In genomic region chr3:142586803-142587406, GRCh38 we compare ENCODE assay signal across 8 cellular contexts. TPM values are rescaled to one million over a fixed set of nuclear protein-coding genes. Genes with fewer than 3 reads are reported as not detected.
DNase-seq lines count a peak whose midpoint lies in the region; ATAC-seq and TF ChIP-seq lines count a peak whose summit lies in the region.

No MANE protein-coding gene starts in this region.

- H3K9me3 Mint-ChIP-seq in activated CD4-positive, alpha-beta memory T cell treated with anti-CD3 and anti-CD28 coated beads for 36 hours = no peaks in the 10 kb centered on the region

- H3K4me1 ChIP-seq in KMS-11 (ENCODE audit: low read depth, poor library complexity, severe bottlenecking) (no peaks in the 10 kb centered on the region), lung (ENCODE audit: control insufficient read depth in 2 of 2, insufficient read depth in 2 of 2, low read length in 2 of 2) (no peaks in the 10 kb centered on the region)

- H3K4me3 Mint-ChIP-seq in activated CD4-positive, alpha-beta memory T cell treated with anti-CD3 and anti-CD28 coated beads for 36 hours = no peak overlapping the region

- H3K4me2 ChIP-seq in KMS-11 = no peak overlapping the region

- no peaks in the 10 kb centered on the region for H4K20me1 ChIP-seq in KMS-11 (ENCODE audit: insufficient read depth)

- H3K4me3 ChIP-seq in KMS-11 (IDR thresholded peaks at IDR 0.05; ENCODE audit: insufficient read depth, low read depth, low read length) = no peak overlapping the region
- no peak overlapping the region for H3K4me3 ChIP-seq in lung

- H2AFZ ChIP-seq in KMS-11 (ENCODE audit: low read depth) = no peak overlapping the region

- H3K9me3 ChIP-seq in lung (ENCODE audit: control insufficient read depth in 2 of 2, insufficient read depth in 1 of 2, low read length in 1 of 2) = no peaks in the 10 kb centered on the region

- CTCF ChIA-PET in activated CD4-positive, alpha-beta memory T cell treated with anti-CD3 and anti-CD28 coated beads for 36 hours (lab: Charles Lee) = interaction anchor here (0.6 to 1.6 kb wide), 12 partner anchors 10 to 415 kb away, joined by 3 to 7 read pairs (median 4); partner anchors contain the start of gene U2SURP

- TF ChIP-seq CTCF in KMS-11 (conservative IDR thresholded peaks at IDR 0.05; ENCODE audit: low read depth, low read length) (peak; percentile 72), lung (IDR thresholded peaks at IDR 0.05; ENCODE audit: control extremely low read depth, extremely low read depth) (peak; percentile 58)

- H3K27ac ChIP-seq in KMS-11 = no peak overlapping the region
- H3K27ac ChIP-seq in lung (ENCODE audit: low read depth in 1 of 2, low read length in 1 of 2) = no peak overlapping the region

- no peaks in the 10 kb centered on the region for H3K27me3 ChIP-seq in KMS-11 (ENCODE audit: insufficient read depth, low read depth)
- H3K27me3 ChIP-seq in lung (ENCODE audit: control insufficient read depth, insufficient read depth) = no peaks in the 10 kb centered on the region

- no peaks in the 10 kb centered on the region for H3K79me2 ChIP-seq in KMS-11 (ENCODE audit: insufficient read depth, low read depth)

- no peaks in the 10 kb centered on the region for H3K36me3 Mint-ChIP-seq in activated CD4-positive, alpha-beta memory T cell treated with anti-CD3 and anti-CD28 coated beads for 36 hours

- DNase-seq in COLO829 (ENCODE audit: low spot score) = peak; percentile 89
- DNase-seq in OCI-M1 (lab: John Stamatoyannopoulos, UW) = peak; percentile 85
- DNase-seq in dedifferentiated amniotic fluid mesenchymal stem cell (ENCODE audit: extremely low spot score) = peak; percentile 94
- DNase-seq in lung (ENCODE audit: low spot score) = peak; percentile 59
- no peak for DNase-seq in activated CD4-positive, alpha-beta memory T cell treated with anti-CD3 and anti-CD28 coated beads for 36 hours

- peak; percentile 78 for ATAC-seq in GM18867 (IDR thresholded peaks at IDR 0.05; ENCODE audit: unreplicated experiment)
- ATAC-seq in lung (ENCODE audit: insufficient read depth, low FRiP score) = peak; percentile 81
- no peak for ATAC-seq in HG03571 (IDR thresholded peaks at IDR 0.05; ENCODE audit: unreplicated experiment)

- no peak overlapping the region for H3K27ac Mint-ChIP-seq in activated CD4-positive, alpha-beta memory T cell treated with anti-CD3 and anti-CD28 coated beads for 36 hours

- peaks cover 4% of the 10 kb centered on the region for H3K27me3 Mint-ChIP-seq in activated CD4-positive, alpha-beta memory T cell treated with anti-CD3 and anti-CD28 coated beads for 36 hours

- H3K4me1 Mint-ChIP-seq in activated CD4-positive, alpha-beta memory T cell treated with anti-CD3 and anti-CD28 coated beads for 36 hours (ENCODE audit: low read depth) = no peaks in the 10 kb centered on the region

- intact Hi-C loops in activated CD4-positive, alpha-beta memory T cell treated with anti-CD3 and anti-CD28 coated beads for 36 hours (cut with micrococcal nuclease) = loop anchor here (2.0 kb wide), 4 partner anchors 138 to 408 kb away; partner anchors contain the start of gene TRPC1

- POLR2A ChIA-PET in activated CD4-positive, alpha-beta memory T cell treated with anti-CD3 and anti-CD28 coated beads for 36 hours (lab: Charles Lee) = no interaction called here

- H3K9ac ChIP-seq in KMS-11 = no peak overlapping the region

- H3K36me3 ChIP-seq in KMS-11 (ENCODE audit: insufficient read depth) (no peaks in the 10 kb centered on the region), lung (ENCODE audit: control insufficient read depth in 2 of 2, insufficient read depth in 2 of 2, low read length in 2 of 2) (no peaks in the 10 kb centered on the region)

- 38 to 44% methylated on average over 2 of the region's 2 CpGs for WGBS in lung, 2 donors

RNA-seq across cellular contexts. Expression of gene ATR, which starts 8.4 kb away (rescaled TPM):
- total RNA-seq in lung = 10 to 100 TPM; 24.6 to 41.3 TPM
- 10 to 100 TPM in 1 of 2 donors, 1 to 10 TPM in 1; 9.0 to 22.0 TPM for polyA plus RNA-seq in lung
- total RNA-seq in activated CD4-positive, alpha-beta memory T cell treated with anti-CD3 and anti-CD28 coated beads for 36 hours = 10 to 100 TPM; 41.6 to 42.3 TPM

RNA-seq across cellular contexts. Expression of gene PLS1, which starts 9.3 kb away (rescaled TPM):
- 10 to 100 TPM; 24.0 to 45.4 TPM for total RNA-seq in lung
- 10 to 100 TPM in 1 of 2 donors, 1 to 10 TPM in 1; 9.3 to 13.3 TPM for polyA plus RNA-seq in lung
- 1 to 10 TPM; 4.5 to 5.7 TPM for total RNA-seq in activated CD4-positive, alpha-beta memory T cell treated with anti-CD3 and anti-CD28 coated beads for 36 hours
